In the genomic region with DNA sequence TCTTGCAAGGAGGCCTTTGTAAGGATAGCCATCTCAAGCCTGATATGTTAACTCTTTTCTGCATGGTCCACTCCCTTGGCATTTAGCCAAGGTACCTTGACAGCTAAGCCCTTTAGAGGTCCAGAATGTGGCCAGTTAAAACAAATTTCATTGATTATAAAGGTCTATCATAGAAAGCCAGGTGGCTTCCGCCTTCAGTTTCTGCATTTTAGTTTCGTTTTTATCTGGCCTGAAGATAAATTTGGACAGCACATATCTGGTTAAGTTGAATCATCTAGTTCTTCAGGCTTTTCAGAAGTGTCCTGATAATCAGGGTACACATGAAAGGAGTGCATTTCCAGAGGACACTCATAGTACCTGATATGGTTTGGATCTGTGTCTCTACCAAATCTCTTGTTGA, we compare ENCODE assay signal across 1 cellular context.
TF ChIP-seq lines count a peak whose summit lies in the region.

No MANE protein-coding gene starts in this region.

TF ChIP-seq in GM12878, 131 proteins besides CTCF, POLR2A, EP300 and RAD21 (continued from another document):
- TF ChIP-seq, protein P1, sequence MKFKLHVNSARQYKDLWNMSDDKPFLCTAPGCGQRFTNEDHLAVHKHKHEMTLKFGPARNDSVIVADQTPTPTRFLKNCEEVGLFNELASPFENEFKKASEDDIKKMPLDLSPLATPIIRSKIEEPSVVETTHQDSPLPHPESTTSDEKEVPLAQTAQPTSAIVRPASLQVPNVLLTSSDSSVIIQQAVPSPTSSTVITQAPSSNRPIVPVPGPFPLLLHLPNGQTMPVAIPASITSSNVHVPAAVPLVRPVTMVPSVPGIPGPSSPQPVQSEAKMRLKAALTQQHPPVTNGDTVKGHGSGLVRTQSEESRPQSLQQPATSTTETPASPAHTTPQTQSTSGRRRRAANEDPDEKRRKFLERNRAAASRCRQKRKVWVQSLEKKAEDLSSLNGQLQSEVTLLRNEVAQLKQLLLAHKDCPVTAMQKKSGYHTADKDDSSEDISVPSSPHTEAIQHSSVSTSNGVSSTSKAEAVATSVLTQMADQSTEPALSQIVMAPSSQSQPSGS (IDR thresholded peaks at IDR 0.05; ENCODE audit: low read length): no peak; the same call in 1 of the 2 replicates
- TF ChIP-seq JUNB (IDR thresholded peaks at IDR 0.05) (peak; percentile 34; the same call in 1 of the 2 replicates), RFX5 (IDR thresholded peaks at IDR 0.05; ENCODE audit: low read depth, low read length) (no peak), TARDBP (IDR thresholded peaks at IDR 0.05; ENCODE audit: borderline replicate concordance) (no peak), SPI1 (IDR thresholded peaks at IDR 0.05; ENCODE audit: borderline replicate concordance, insufficient read depth, low read depth, low read length) (peak; percentile 57), ZNF274 (IDR thresholded peaks at IDR 0.05; ENCODE audit: insufficient read depth, insufficient read length) (no peak), KLF5 (IDR thresholded peaks at IDR 0.05; ENCODE audit: partially characterized antibody) (no peak), FOXM1 (IDR thresholded peaks at IDR 0.05; ENCODE audit: low read depth, low read length) (no peak), ESRRA (IDR thresholded peaks at IDR 0.05; ENCODE audit: low read length) (no peak), CEBPB (IDR thresholded peaks at IDR 0.05; ENCODE audit: borderline replicate concordance in 1 of 2, low read depth in 2 of 2, low read length in 2 of 2) (no peak), DPF2 (IDR thresholded peaks at IDR 0.05) (no peak), BHLHE40 (IDR thresholded peaks at IDR 0.05; ENCODE audit: borderline replicate concordance in 1 of 2, low read depth in 2 of 2, low read length in 1 of 2) (no peak), SIX5 (IDR thresholded peaks at IDR 0.05; ENCODE audit: low read depth, low read length, severe bottlenecking) (no peak)
- TF ChIP-seq, protein P2, sequence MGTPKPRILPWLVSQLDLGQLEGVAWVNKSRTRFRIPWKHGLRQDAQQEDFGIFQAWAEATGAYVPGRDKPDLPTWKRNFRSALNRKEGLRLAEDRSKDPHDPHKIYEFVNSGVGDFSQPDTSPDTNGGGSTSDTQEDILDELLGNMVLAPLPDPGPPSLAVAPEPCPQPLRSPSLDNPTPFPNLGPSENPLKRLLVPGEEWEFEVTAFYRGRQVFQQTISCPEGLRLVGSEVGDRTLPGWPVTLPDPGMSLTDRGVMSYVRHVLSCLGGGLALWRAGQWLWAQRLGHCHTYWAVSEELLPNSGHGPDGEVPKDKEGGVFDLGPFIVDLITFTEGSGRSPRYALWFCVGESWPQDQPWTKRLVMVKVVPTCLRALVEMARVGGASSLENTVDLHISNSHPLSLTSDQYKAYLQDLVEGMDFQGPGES (IDR thresholded peaks at IDR 0.05): no peak
- TF ChIP-seq, protein P3, sequence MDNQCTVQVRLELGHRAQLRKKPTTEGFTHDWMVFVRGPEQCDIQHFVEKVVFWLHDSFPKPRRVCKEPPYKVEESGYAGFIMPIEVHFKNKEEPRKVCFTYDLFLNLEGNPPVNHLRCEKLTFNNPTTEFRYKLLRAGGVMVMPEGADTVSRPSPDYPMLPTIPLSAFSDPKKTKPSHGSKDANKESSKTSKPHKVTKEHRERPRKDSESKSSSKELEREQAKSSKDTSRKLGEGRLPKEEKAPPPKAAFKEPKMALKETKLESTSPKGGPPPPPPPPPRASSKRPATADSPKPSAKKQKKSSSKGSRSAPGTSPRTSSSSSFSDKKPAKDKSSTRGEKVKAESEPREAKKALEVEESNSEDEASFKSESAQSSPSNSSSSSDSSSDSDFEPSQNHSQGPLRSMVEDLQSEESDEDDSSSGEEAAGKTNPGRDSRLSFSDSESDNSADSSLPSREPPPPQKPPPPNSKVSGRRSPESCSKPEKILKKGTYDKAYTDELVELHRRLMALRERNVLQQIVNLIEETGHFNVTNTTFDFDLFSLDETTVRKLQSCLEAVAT (IDR thresholded peaks at IDR 0.05): no peak
- TF ChIP-seq, protein P4, sequence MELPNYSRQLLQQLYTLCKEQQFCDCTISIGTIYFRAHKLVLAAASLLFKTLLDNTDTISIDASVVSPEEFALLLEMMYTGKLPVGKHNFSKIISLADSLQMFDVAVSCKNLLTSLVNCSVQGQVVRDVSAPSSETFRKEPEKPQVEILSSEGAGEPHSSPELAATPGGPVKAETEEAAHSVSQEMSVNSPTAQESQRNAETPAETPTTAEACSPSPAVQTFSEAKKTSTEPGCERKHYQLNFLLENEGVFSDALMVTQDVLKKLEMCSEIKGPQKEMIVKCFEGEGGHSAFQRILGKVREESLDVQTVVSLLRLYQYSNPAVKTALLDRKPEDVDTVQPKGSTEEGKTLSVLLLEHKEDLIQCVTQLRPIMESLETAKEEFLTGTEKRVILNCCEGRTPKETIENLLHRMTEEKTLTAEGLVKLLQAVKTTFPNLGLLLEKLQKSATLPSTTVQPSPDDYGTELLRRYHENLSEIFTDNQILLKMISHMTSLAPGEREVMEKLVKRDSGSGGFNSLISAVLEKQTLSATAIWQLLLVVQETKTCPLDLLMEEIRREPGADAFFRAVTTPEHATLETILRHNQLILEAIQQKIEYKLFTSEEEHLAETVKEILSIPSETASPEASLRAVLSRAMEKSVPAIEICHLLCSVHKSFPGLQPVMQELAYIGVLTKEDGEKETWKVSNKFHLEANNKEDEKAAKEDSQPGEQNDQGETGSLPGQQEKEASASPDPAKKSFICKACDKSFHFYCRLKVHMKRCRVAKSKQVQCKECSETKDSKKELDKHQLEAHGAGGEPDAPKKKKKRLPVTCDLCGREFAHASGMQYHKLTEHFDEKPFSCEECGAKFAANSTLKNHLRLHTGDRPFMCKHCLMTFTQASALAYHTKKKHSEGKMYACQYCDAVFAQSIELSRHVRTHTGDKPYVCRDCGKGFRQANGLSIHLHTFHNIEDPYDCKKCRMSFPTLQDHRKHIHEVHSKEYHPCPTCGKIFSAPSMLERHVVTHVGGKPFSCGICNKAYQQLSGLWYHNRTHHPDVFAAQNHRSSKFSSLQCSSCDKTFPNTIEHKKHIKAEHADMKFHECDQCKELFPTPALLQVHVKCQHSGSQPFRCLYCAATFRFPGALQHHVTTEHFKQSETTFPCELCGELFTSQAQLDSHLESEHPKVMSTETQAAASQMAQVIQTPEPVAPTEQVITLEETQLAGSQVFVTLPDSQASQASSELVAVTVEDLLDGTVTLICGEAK (IDR thresholded peaks at IDR 0.05; ENCODE audit: borderline replicate concordance): no peak
